1 cellular context compared by ENCODE assay signal in genomic region chr19:52527134-52527953, GRCh38.
TF ChIP-seq lines count a peak whose summit lies in the region.

Gene ZNF808 (plus strand): TSS chr19:52527668. CDS start chr19:52543285, 15,617 bp downstream.

TF ChIP-seq in HepG2, 621 proteins besides CTCF, POLR2A, EP300 and RAD21 (continued from another document and continues in another):
- TF ChIP-seq ZGPAT (CRISPR knock-in tag; IDR thresholded peaks at IDR 0.05) (peak; percentile 52; the same call in 1 of the 2 replicates), ELF1 (CRISPR knock-in tag; IDR thresholded peaks at IDR 0.05) (peak; percentile 90), TCF7 (IDR thresholded peaks at IDR 0.05; ENCODE audit: low read depth) (no peak), NR2F6 (IDR thresholded peaks at IDR 0.05) (no peak), NR2F6 (CRISPR knock-in tag; IDR thresholded peaks at IDR 0.05) (peak; percentile 17; the same call in 1 of the 2 replicates), ZC3H4 (CRISPR knock-in tag; IDR thresholded peaks at IDR 0.05; ENCODE audit: borderline replicate concordance) (no peak), ZNF781 (CRISPR knock-in tag; IDR thresholded peaks at IDR 0.05; ENCODE audit: borderline replicate concordance, not compliant biosample characterization) (peak; percentile 22), RBM22 (optimal IDR thresholded peaks at IDR 0.05; ENCODE audit: low read length) (no peak), FOXM1 (CRISPR knock-in tag; IDR thresholded peaks at IDR 0.05) (no peak), ZNF331 (CRISPR knock-in tag; IDR thresholded peaks at IDR 0.05) (no peak), ZBTB34 (CRISPR knock-in tag; IDR thresholded peaks at IDR 0.05) (no peak), TFDP1 (CRISPR knock-in tag; IDR thresholded peaks at IDR 0.05; ENCODE audit: borderline replicate concordance) (peak; percentile 31; the same call in 1 of the 2 replicates), NAIF1 (CRISPR knock-in tag; IDR thresholded peaks at IDR 0.05; ENCODE audit: borderline replicate concordance) (no peak), TARDBP (CRISPR knock-in tag; IDR thresholded peaks at IDR 0.05) (no peak), ZNF460 (CRISPR knock-in tag; IDR thresholded peaks at IDR 0.05; ENCODE audit: borderline replicate concordance) (no peak), DRAP1 (CRISPR knock-in tag; IDR thresholded peaks at IDR 0.05) (no peak; the same call in 1 of the 2 replicates), ZNF724P (CRISPR knock-in tag; IDR thresholded peaks at IDR 0.05; ENCODE audit: borderline replicate concordance) (no peak), STAT6 (CRISPR knock-in tag; IDR thresholded peaks at IDR 0.05; ENCODE audit: borderline replicate concordance) (no peak), ZKSCAN5 (CRISPR knock-in tag; IDR thresholded peaks at IDR 0.05) (no peak), ZNF451 (CRISPR knock-in tag; IDR thresholded peaks at IDR 0.05) (no peak), PHB2 (IDR thresholded peaks at IDR 0.05; ENCODE audit: partially characterized antibody) (no peak), PREB (CRISPR knock-in tag; IDR thresholded peaks at IDR 0.05) (no peak), U2AF1 (optimal IDR thresholded peaks at IDR 0.05; ENCODE audit: low read depth, low read length) (no peak), ZNF710 (CRISPR knock-in tag; IDR thresholded peaks at IDR 0.05; ENCODE audit: borderline replicate concordance) (no peak), SETDB1 (CRISPR knock-in tag; IDR thresholded peaks at IDR 0.05; ENCODE audit: borderline replicate concordance) (no peak), E2F1 (CRISPR knock-in tag; IDR thresholded peaks at IDR 0.05) (0 out of 2 replicates have a peak, but pooled peaks have one; percentile 44), ZNF703 (CRISPR knock-in tag; IDR thresholded peaks at IDR 0.05; ENCODE audit: borderline replicate concordance) (no peak; the same call in 1 of the 2 replicates), POLR2AphosphoS2 (IDR thresholded peaks at IDR 0.05; ENCODE audit: low read depth, low read length) (no peak), HOXA3 (CRISPR knock-in tag; IDR thresholded peaks at IDR 0.05) (peak; percentile 36), WIZ (CRISPR knock-in tag; IDR thresholded peaks at IDR 0.05) (no peak), TOE1 (CRISPR knock-in tag; IDR thresholded peaks at IDR 0.05) (no peak), TEAD2 (CRISPR knock-in tag; IDR thresholded peaks at IDR 0.05) (no peak)
- TF ChIP-seq, protein P1, sequence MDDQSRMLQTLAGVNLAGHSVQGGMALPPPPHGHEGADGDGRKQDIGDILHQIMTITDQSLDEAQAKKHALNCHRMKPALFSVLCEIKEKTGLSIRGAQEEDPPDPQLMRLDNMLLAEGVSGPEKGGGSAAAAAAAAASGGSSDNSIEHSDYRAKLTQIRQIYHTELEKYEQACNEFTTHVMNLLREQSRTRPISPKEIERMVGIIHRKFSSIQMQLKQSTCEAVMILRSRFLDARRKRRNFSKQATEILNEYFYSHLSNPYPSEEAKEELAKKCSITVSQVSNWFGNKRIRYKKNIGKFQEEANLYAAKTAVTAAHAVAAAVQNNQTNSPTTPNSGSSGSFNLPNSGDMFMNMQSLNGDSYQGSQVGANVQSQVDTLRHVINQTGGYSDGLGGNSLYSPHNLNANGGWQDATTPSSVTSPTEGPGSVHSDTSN (CRISPR knock-in tag; IDR thresholded peaks at IDR 0.05; ENCODE audit: borderline replicate concordance) = no peak
- TF ChIP-seq, protein P2, sequence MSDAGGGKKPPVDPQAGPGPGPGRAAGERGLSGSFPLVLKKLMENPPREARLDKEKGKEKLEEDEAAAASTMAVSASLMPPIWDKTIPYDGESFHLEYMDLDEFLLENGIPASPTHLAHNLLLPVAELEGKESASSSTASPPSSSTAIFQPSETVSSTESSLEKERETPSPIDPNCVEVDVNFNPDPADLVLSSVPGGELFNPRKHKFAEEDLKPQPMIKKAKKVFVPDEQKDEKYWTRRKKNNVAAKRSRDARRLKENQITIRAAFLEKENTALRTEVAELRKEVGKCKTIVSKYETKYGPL (CRISPR knock-in tag; IDR thresholded peaks at IDR 0.05) = no peak
- TF ChIP-seq, protein P3, sequence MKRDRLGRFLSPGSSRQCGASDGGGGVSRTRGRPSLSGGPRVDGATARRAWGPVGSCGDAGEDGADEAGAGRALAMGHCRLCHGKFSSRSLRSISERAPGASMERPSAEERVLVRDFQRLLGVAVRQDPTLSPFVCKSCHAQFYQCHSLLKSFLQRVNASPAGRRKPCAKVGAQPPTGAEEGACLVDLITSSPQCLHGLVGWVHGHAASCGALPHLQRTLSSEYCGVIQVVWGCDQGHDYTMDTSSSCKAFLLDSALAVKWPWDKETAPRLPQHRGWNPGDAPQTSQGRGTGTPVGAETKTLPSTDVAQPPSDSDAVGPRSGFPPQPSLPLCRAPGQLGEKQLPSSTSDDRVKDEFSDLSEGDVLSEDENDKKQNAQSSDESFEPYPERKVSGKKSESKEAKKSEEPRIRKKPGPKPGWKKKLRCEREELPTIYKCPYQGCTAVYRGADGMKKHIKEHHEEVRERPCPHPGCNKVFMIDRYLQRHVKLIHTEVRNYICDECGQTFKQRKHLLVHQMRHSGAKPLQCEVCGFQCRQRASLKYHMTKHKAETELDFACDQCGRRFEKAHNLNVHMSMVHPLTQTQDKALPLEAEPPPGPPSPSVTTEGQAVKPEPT (CRISPR knock-in tag; IDR thresholded peaks at IDR 0.05; ENCODE audit: low read depth) = no peak
- TF ChIP-seq, protein P4, sequence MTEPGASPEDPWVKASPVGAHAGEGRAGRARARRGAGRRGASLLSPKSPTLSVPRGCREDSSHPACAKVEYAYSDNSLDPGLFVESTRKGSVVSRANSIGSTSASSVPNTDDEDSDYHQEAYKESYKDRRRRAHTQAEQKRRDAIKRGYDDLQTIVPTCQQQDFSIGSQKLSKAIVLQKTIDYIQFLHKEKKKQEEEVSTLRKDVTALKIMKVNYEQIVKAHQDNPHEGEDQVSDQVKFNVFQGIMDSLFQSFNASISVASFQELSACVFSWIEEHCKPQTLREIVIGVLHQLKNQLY (CRISPR knock-in tag; IDR thresholded peaks at IDR 0.05) = no peak
- TF ChIP-seq, protein P5, sequence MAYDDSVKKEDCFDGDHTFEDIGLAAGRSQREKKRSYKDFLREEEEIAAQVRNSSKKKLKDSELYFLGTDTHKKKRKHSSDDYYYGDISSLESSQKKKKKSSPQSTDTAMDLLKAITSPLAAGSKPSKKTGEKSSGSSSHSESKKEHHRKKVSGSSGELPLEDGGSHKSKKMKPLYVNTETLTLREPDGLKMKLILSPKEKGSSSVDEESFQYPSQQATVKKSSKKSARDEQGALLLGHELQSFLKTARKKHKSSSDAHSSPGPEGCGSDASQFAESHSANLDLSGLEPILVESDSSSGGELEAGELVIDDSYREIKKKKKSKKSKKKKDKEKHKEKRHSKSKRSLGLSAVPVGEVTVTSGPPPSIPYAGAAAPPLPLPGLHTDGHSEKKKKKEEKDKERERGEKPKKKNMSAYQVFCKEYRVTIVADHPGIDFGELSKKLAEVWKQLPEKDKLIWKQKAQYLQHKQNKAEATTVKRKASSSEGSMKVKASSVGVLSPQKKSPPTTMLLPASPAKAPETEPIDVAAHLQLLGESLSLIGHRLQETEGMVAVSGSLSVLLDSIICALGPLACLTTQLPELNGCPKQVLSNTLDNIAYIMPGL (CRISPR knock-in tag; IDR thresholded peaks at IDR 0.05; ENCODE audit: borderline replicate concordance in 1 of 2, low read depth in 1 of 2) = peak in 1 of 2 experiments; percentile 59; a peak in 2 of 4 replicates
- TF ChIP-seq, protein P6, sequence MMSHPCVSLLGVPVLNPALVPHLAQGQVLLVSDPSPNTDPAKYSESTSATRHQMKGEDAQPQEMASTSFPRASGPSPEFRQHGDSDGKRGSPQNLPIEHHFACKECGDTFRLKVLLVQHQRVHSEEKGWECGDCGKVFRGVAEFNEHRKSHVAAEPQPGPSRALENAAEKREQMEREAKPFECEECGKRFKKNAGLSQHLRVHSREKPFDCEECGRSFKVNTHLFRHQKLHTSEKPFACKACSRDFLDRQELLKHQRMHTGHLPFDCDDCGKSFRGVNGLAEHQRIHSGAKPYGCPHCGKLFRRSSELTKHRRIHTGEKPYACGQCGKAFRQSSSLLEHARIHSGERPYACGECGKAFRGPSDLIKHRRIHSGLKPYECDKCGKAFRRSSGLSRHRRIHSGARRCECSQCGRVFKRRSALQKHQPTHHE (CRISPR knock-in tag; IDR thresholded peaks at IDR 0.05; ENCODE audit: borderline replicate concordance) = no peak
